In the genomic region with DNA sequence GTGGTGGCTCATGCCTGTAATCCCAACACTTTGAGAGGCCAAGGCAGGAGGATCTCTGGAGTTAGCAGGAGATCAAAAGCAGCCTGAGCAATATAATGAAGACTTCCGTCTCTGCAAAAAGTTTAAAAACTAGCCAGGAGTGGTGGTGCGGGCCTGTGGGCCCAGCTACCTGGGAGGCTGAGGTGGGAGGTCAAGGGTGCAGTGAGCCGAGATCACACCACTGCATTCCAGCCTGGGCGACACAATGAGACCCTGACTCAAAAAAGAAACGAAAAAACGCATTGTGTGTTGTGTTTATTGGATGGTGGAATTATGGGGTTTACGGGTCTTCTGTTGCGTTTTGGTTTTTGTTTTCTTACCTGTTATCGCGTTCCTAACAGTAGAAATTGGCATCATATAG, we compare ENCODE assay signal across 7 cellular contexts. TPM values are rescaled to one million over a fixed set of nuclear protein-coding genes. Genes with fewer than 3 reads are reported as not detected.
DNase-seq lines count a peak whose midpoint lies in the region; ATAC-seq lines count a peak whose summit lies in the region.

No MANE protein-coding gene starts in this region.

- H3K36me3 ChIP-seq in HUES48 (ENCODE audit: control insufficient read depth, insufficient read depth, low read length) = peaks cover 13% of the 10 kb centered on the region

- H3K9me3 ChIP-seq in HUES48 (ENCODE audit: control insufficient read depth, insufficient read depth, low read length) (no peaks in the 10 kb centered on the region), iPS-18c (ENCODE audit: control insufficient read depth, insufficient read depth, low read length) (no peaks in the 10 kb centered on the region)

- H3K27me3 Mint-ChIP-seq in activated T-helper 17 cell treated with anti-CD3 and anti-CD28 coated beads, Interleukin-2, amount 50 U/mL, for 72 hours = no peaks in the 10 kb centered on the region
- H3K27me3 Mint-ChIP-seq in stimulated activated naive B cell treated with anti-CD40 and anti-IgM and Interleukin-4, amounts not matched to agents 10 μg/mL and 1 μg/mL and 100 μg/mL, for 72 hours = no peaks in the 10 kb centered on the region

- H3K4me1 Mint-ChIP-seq in activated T-helper 17 cell treated with anti-CD3 and anti-CD28 coated beads, Interleukin-2, amount 50 U/mL, for 72 hours = peaks cover 16% of the 10 kb centered on the region
- H3K4me1 Mint-ChIP-seq in stimulated activated naive B cell treated with anti-CD40 and anti-IgM and Interleukin-4, amounts not matched to agents 10 μg/mL and 1 μg/mL and 100 μg/mL, for 72 hours = peaks cover 10 to 25% of the 10 kb centered on the region in 2 donors

- peaks cover 38% of the 10 kb centered on the region for H3K36me3 Mint-ChIP-seq in activated T-helper 17 cell treated with anti-CD3 and anti-CD28 coated beads, Interleukin-2, amount 50 U/mL, for 72 hours (ENCODE audit: low read depth)
- peaks cover 14 to 16% of the 10 kb centered on the region in 2 donors for H3K36me3 Mint-ChIP-seq in stimulated activated naive B cell treated with anti-CD40 and anti-IgM and Interleukin-4, amounts not matched to agents 10 μg/mL and 1 μg/mL and 100 μg/mL, for 72 hours

- peak overlapping the region; percentile 93 for H3K4me3 Mint-ChIP-seq in activated T-helper 17 cell treated with anti-CD3 and anti-CD28 coated beads, Interleukin-2, amount 50 U/mL, for 72 hours
- H3K4me3 Mint-ChIP-seq in stimulated activated naive B cell treated with anti-CD40 and anti-IgM and Interleukin-4, amounts not matched to agents 10 μg/mL and 1 μg/mL and 100 μg/mL, for 72 hours = peak overlapping the region; percentile 95 to 98

- no peaks in the 10 kb centered on the region for H3K9me3 Mint-ChIP-seq in activated T-helper 17 cell treated with anti-CD3 and anti-CD28 coated beads, Interleukin-2, amount 50 U/mL, for 72 hours
- no peaks in the 10 kb centered on the region for H3K9me3 Mint-ChIP-seq in stimulated activated naive B cell treated with anti-CD40 and anti-IgM and Interleukin-4, amounts not matched to agents 10 μg/mL and 1 μg/mL and 100 μg/mL, for 72 hours

- ATAC-seq in activated T-helper 17 cell treated with anti-CD3 and anti-CD28 coated beads, Interleukin-2, amount 50 U/mL, for 72 hours (replicated peaks) = no peak
- ATAC-seq in stimulated activated naive B cell treated with anti-CD40 and anti-IgM and Interleukin-4, amounts not matched to agents 10 μg/mL and 1 μg/mL and 100 μg/mL, for 72 hours (replicated peaks) = no peak
- ATAC-seq in GM21515 (IDR thresholded peaks at IDR 0.05; ENCODE audit: unreplicated experiment) = no peak

- H3K9ac ChIP-seq in HUES48 (ENCODE audit: low read depth, low read length) = peak overlapping the region; percentile 95; the same call in 1 of the 2 replicates

- H3K27ac Mint-ChIP-seq in activated T-helper 17 cell treated with anti-CD3 and anti-CD28 coated beads, Interleukin-2, amount 50 U/mL, for 72 hours = peak overlapping the region; percentile 93
- peak overlapping the region; percentile 98 for H3K27ac Mint-ChIP-seq in stimulated activated naive B cell treated with anti-CD40 and anti-IgM and Interleukin-4, amounts not matched to agents 10 μg/mL and 1 μg/mL and 100 μg/mL, for 72 hours

- no peak overlapping the region for H3K27ac ChIP-seq in HUES48 (ENCODE audit: low read depth, low read length)

- no peaks in the 10 kb centered on the region for H3K27me3 ChIP-seq in HUES48 (ENCODE audit: control insufficient read depth, insufficient read depth, low read length)

- H3K4me3 ChIP-seq in HUES48 (ENCODE audit: low read depth, low read length) (peak overlapping the region; percentile 99), iPS-18c (ENCODE audit: insufficient read depth, low read depth, low read length) (peak overlapping the region; percentile 95)

- DNase-seq in stimulated activated naive B cell treated with anti-CD40 and anti-IgM and Interleukin-4, amounts not matched to agents 10 μg/mL and 1 μg/mL and 100 μg/mL, for 72 hours = no peak
- DNase-seq in NAMALWA (ENCODE audit: low spot score) = no peak
- no peak for DNase-seq in NCI-H1930 (lab: John Stamatoyannopoulos, UW)

- H3K4me1 ChIP-seq in HUES48 (ENCODE audit: control insufficient read depth, insufficient read depth, low read length) = peaks cover 6% of the 10 kb centered on the region; the same call in 1 of the 2 replicates

RNA-seq across cellular contexts. Expression of gene DDX19A, which starts 0.9 kb away (rescaled TPM):
- total RNA-seq in activated T-helper 17 cell treated with anti-CD3 and anti-CD28 coated beads, Interleukin-2, amount 50 U/mL, for 72 hours = 10 to 100 TPM; 40.3 to 52.6 TPM

RNA-seq across cellular contexts. Expression of gene DDX19B, which starts 46.9 kb away (rescaled TPM):
- total RNA-seq in activated T-helper 17 cell treated with anti-CD3 and anti-CD28 coated beads, Interleukin-2, amount 50 U/mL, for 72 hours = 10 to 100 TPM; 35.2 to 35.4 TPM

RNA-seq across cellular contexts. Expression of gene AARS1, which starts 56.5 kb away (rescaled TPM):
- 10 to 100 TPM; 52.1 to 80.6 TPM for total RNA-seq in activated T-helper 17 cell treated with anti-CD3 and anti-CD28 coated beads, Interleukin-2, amount 50 U/mL, for 72 hours
